Comparison of ENCODE assay signal across 25 cellular contexts in genomic region chr19:38742906-38743305, GRCh38. TPM values are rescaled to one million over a fixed set of nuclear protein-coding genes. Genes with fewer than 3 reads are reported as not detected.
"Had no signal": no experiment of that assay in that cellular context is flagged by ENCODE, and none has a peak within 500 bp of the region (broad histone marks: within the 10 kb centered on the region; RNA-seq: fewer than 3 reads in every experiment).

No MANE protein-coding gene starts in this region.

- H3K9me3 ChIP-seq: colonic mucosa, neutrophil, tibial artery, vagina had no signal

- H3K27me3 ChIP-seq: colonic mucosa, foreskin keratinocyte, tibial artery, vagina had no signal

- H3K4me1 ChIP-seq: colonic mucosa, foreskin keratinocyte, parathyroid adenoma, tibial artery had no signal

- ATAC-seq: activated CD4-positive, alpha-beta T cell treated with anti-CD3 and anti-CD28 coated beads for 36 hours; activated naive CD8-positive, alpha-beta T cell treated with anti-CD3 and anti-CD28 coated beads, Interleukin-2, amount 50 U/mL, for 24 hours; foreskin keratinocyte; left ventricle myocardium superior; natural killer cell; stimulated activated naive CD8-positive, alpha-beta T cell treated with anti-CD3 and anti-CD28 coated beads, Interleukin-15, Interleukin-2, amounts not matched to agents 100 U/mL and 50 U/mL, for 24 hours; WTC11 had no signal

- DNase-seq: activated CD4-positive, alpha-beta T cell treated with anti-CD3 and anti-CD28 coated beads for 36 hours; activated CD4-positive, alpha-beta T cell treated with anti-CD3 and anti-CD28 coated beads, Interleukin-2, amount 50 U/mL, for 48 hours; activated naive CD4-positive, alpha-beta T cell treated with Interleukin-2 at 50 U/mL for 16 hours; activated naive CD8-positive, alpha-beta T cell treated with anti-CD3 and anti-CD28 coated beads, Interleukin-2, amount 50 U/mL, for 24 hours; anterior cingulate cortex; caudate nucleus; colonic mucosa; endodermal cell; foreskin keratinocyte; immature natural killer cell; left ventricle myocardium superior; mesendoderm; natural killer cell; stimulated activated CD4-positive, alpha-beta T cell treated with anti-CD3 and anti-CD28 coated beads, Interleukin-12 subunit alpha, Interleukin-12 subunit beta, amount 100 ng/mL, for 4 hours; stimulated activated CD4-positive, alpha-beta T cell treated with anti-CD3 and anti-CD28 coated beads, Interleukin-2, amount 100 ng/mL, for 24 hours; stimulated activated naive CD8-positive, alpha-beta T cell treated with anti-CD3 and anti-CD28 coated beads, Interleukin-15, Interleukin-2, amounts not matched to agents 100 U/mL and 50 U/mL, for 24 hours; substantia nigra; tibial artery had no signal

- H3K4me3 ChIP-seq: colonic mucosa, tibial artery, vagina had no signal

- H3K27ac ChIP-seq: colonic mucosa, foreskin keratinocyte, neutrophil, parathyroid adenoma, tibial artery, vagina had no signal

- H3K36me3 ChIP-seq: colonic mucosa, neutrophil, tibial artery, vagina had no signal

RNA-seq across cellular contexts. Expression of gene CAPN12, which starts 1.4 kb away (rescaled TPM):
- total RNA-seq: left ventricle myocardium superior had no signal

RNA-seq across cellular contexts. Expression of gene LGALS7, which starts 30.4 kb away (rescaled TPM):
- total RNA-seq: activated CD4-positive, alpha-beta T cell treated with anti-CD3 and anti-CD28 coated beads for 36 hours; activated T-helper 2 cell treated with anti-CD3 and anti-CD28 coated beads, Interferon-gamma antibody, Interleukin-2, Interleukin-4, amounts not matched to agents 10 μg/mL and 5 μg/mL and 100 μg/mL, durations not matched to agents 14 hours and 24 hours and 36 hours; colonic mucosa; epithelial cell of proximal tubule; fibroblast of lung; left ventricle myocardium superior; natural killer cell had no signal
- polyA plus RNA-seq: fibroblast of lung, immature natural killer cell had no signal

RNA-seq across cellular contexts. Expression of gene LGALS7B, which starts 46.1 kb away (rescaled TPM):
- total RNA-seq: activated CD4-positive, alpha-beta T cell treated with anti-CD3 and anti-CD28 coated beads for 36 hours; activated T-helper 2 cell treated with anti-CD3 and anti-CD28 coated beads, Interferon-gamma antibody, Interleukin-2, Interleukin-4, amounts not matched to agents 10 μg/mL and 5 μg/mL and 100 μg/mL, durations not matched to agents 14 hours and 24 hours and 36 hours; colonic mucosa; endodermal cell; fibroblast of lung; left ventricle myocardium superior; natural killer cell had no signal
- polyA plus RNA-seq: immature natural killer cell had no signal
